ENCODE assay signal across 1 cellular context in genomic region chr16:89330177-89330856, GRCh38.
TF ChIP-seq lines count a peak whose summit lies in the region.

No MANE protein-coding gene starts in this region.

TF ChIP-seq in HEK293, 187 proteins besides CTCF, POLR2A, EP300 and RAD21 (continued from another document):
- TF ChIP-seq TSHZ1 (tag by site-specific recombination; IDR thresholded peaks at IDR 0.05; ENCODE audit: borderline replicate concordance): no peak
- TF ChIP-seq ZNF677 (tag by site-specific recombination; IDR thresholded peaks at IDR 0.05): no peak
- TF ChIP-seq ZNF239 (tag by site-specific recombination; IDR thresholded peaks at IDR 0.05): no peak
- no peak for TF ChIP-seq KLF8 (tag by site-specific recombination; IDR thresholded peaks at IDR 0.05)
- peak; percentile 95 for TF ChIP-seq GLIS1 (tag by site-specific recombination; IDR thresholded peaks at IDR 0.05)
- no peak for TF ChIP-seq ZNF214 (tag by site-specific recombination; IDR thresholded peaks at IDR 0.05; ENCODE audit: borderline replicate concordance)
- no peak for TF ChIP-seq ZNF623 (tag by site-specific recombination; IDR thresholded peaks at IDR 0.05)
- no peak for TF ChIP-seq ZNF354C (tag by site-specific recombination; IDR thresholded peaks at IDR 0.05; ENCODE audit: borderline replicate concordance, low read depth)
- TF ChIP-seq SCRT2 (tag by site-specific recombination; IDR thresholded peaks at IDR 0.05): no peak
- TF ChIP-seq ZNF785 (tag by site-specific recombination; IDR thresholded peaks at IDR 0.05): no peak
- TF ChIP-seq KLF16 (tag by site-specific recombination; IDR thresholded peaks at IDR 0.05): 0 out of 2 replicates have a peak, but pooled peaks have one; percentile 28
- no peak for TF ChIP-seq MZF1 (tag by site-specific recombination; IDR thresholded peaks at IDR 0.05; ENCODE audit: borderline replicate concordance)
- no peak for TF ChIP-seq HOXC10 (CRISPR knock-in tag; IDR thresholded peaks at IDR 0.05)
- TF ChIP-seq ZNF514 (tag by site-specific recombination; IDR thresholded peaks at IDR 0.05): no peak
- no peak for TF ChIP-seq ZNF558 (tag by site-specific recombination; IDR thresholded peaks at IDR 0.05)
- TF ChIP-seq GLIS2 (tag by site-specific recombination; IDR thresholded peaks at IDR 0.05): peak; percentile 55
- no peak for TF ChIP-seq ZNF280C (tag by site-specific recombination; IDR thresholded peaks at IDR 0.05)
- no peak for TF ChIP-seq ZNF157 (tag by site-specific recombination; IDR thresholded peaks at IDR 0.05)
- TF ChIP-seq ZNF132 (tag by site-specific recombination; IDR thresholded peaks at IDR 0.05; ENCODE audit: borderline replicate concordance): no peak
- TF ChIP-seq ZNF112 (tag by site-specific recombination; IDR thresholded peaks at IDR 0.05): no peak
- TF ChIP-seq ZNF335 (tag by site-specific recombination; conservative IDR thresholded peaks at IDR 0.05): no peak
- TF ChIP-seq ZNF571 (tag by site-specific recombination; IDR thresholded peaks at IDR 0.05): no peak
- TF ChIP-seq ZNF391 (tag by site-specific recombination; IDR thresholded peaks at IDR 0.05; ENCODE audit: borderline replicate concordance, low read depth): no peak
- TF ChIP-seq ZNF768 (tag by site-specific recombination; IDR thresholded peaks at IDR 0.05): no peak
- no peak; the same call in 1 of the 2 replicates for TF ChIP-seq ZXDB (tag by site-specific recombination; IDR thresholded peaks at IDR 0.05)
- no peak for TF ChIP-seq RBAK (tag by site-specific recombination; IDR thresholded peaks at IDR 0.05)
- TF ChIP-seq ZNF423 (tag by site-specific recombination; IDR thresholded peaks at IDR 0.05): peak; percentile 63
- TF ChIP-seq ZNF621 (tag by site-specific recombination; IDR thresholded peaks at IDR 0.05): no peak
- no peak for TF ChIP-seq GLI2 (tag by site-specific recombination; IDR thresholded peaks at IDR 0.05; ENCODE audit: borderline replicate concordance, low read depth)
- TF ChIP-seq ZNF654 (tag by site-specific recombination; IDR thresholded peaks at IDR 0.05; ENCODE audit: low read depth): no peak
- TF ChIP-seq YY1 (tag by site-specific recombination; IDR thresholded peaks at IDR 0.05): no peak
- peak; percentile 72 for TF ChIP-seq OSR2 (tag by site-specific recombination; IDR thresholded peaks at IDR 0.05)
- TF ChIP-seq BCL6B (tag by site-specific recombination; IDR thresholded peaks at IDR 0.05): no peak
- TF ChIP-seq OVOL3 (tag by site-specific recombination; IDR thresholded peaks at IDR 0.05): no peak
- no peak for TF ChIP-seq ZNF23 (tag by site-specific recombination; IDR thresholded peaks at IDR 0.05; ENCODE audit: borderline replicate concordance)
- TF ChIP-seq ZNF701 (tag by site-specific recombination; IDR thresholded peaks at IDR 0.05): no peak
- no peak for TF ChIP-seq ZNF404 (tag by site-specific recombination; IDR thresholded peaks at IDR 0.05)
- TF ChIP-seq EGR2 (tag by site-specific recombination; IDR thresholded peaks at IDR 0.05; ENCODE audit: low read depth): no peak
- no peak for TF ChIP-seq ZBTB11 (tag by site-specific recombination; conservative IDR thresholded peaks at IDR 0.05; ENCODE audit: low read depth)
- TF ChIP-seq ZNF223 (tag by site-specific recombination; IDR thresholded peaks at IDR 0.05): no peak
- peak; percentile 5; the same call in 1 of the 2 replicates for TF ChIP-seq PATZ1 (tag by site-specific recombination; IDR thresholded peaks at IDR 0.05)
TF ChIP-seq in HEK293: peak in this region for 9.
